ENCODE assay signal across 1 cellular context in the genomic region with DNA sequence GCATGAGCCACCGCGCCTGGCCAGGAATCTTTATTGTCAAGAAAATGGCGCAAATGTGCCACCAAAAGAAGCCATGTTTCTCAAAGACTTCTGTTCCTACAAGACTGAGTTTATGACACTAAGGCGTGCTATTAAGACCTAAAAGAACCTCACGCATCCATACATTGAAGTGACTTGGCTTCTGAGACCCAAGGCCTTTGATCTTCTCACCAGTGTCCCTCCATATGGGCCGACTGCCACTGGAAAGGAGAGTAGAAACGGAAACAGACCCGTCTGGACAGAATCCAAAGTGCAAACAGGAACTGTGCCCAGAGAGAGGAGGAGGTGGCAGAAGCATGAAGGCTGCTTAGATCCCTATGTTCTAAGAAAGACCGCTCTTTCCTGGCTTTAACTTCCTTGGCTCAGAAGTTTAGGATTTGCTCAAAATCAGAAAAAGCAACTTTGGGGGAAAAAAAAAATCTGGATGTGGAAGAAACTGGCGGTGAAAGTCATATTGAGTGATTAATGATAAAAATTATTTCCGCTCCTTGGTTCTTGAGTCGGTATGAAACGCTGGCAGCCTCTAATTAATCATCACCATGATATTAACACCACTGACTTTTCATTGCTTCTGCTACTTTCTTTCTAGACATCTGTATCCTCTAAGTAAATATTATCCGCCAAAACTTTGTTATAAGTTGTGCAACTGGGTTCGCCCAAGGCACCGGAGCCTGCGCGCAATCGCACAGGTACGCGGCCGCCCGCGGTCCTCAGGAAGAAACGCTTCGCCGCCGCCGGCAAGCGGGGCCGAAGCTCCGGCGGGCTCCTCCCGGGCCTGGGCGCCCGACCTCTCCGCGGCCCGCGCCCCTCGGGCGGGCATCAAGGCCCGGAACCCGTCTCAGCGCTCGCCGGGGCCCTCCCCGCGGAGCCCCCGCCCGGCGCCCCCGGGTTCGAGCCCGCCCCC.
TF ChIP-seq lines count a peak whose summit lies in the region.

No MANE protein-coding gene starts in this region.

TF ChIP-seq in GM12878, 131 proteins besides CTCF, POLR2A, EP300 and RAD21 (continued from another document):
- TF ChIP-seq, protein P1, sequence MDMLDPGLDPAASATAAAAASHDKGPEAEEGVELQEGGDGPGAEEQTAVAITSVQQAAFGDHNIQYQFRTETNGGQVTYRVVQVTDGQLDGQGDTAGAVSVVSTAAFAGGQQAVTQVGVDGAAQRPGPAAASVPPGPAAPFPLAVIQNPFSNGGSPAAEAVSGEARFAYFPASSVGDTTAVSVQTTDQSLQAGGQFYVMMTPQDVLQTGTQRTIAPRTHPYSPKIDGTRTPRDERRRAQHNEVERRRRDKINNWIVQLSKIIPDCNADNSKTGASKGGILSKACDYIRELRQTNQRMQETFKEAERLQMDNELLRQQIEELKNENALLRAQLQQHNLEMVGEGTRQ (IDR thresholded peaks at IDR 0.05; ENCODE audit: borderline replicate concordance, low read depth, low read length): no peak
- TF ChIP-seq, protein P2, sequence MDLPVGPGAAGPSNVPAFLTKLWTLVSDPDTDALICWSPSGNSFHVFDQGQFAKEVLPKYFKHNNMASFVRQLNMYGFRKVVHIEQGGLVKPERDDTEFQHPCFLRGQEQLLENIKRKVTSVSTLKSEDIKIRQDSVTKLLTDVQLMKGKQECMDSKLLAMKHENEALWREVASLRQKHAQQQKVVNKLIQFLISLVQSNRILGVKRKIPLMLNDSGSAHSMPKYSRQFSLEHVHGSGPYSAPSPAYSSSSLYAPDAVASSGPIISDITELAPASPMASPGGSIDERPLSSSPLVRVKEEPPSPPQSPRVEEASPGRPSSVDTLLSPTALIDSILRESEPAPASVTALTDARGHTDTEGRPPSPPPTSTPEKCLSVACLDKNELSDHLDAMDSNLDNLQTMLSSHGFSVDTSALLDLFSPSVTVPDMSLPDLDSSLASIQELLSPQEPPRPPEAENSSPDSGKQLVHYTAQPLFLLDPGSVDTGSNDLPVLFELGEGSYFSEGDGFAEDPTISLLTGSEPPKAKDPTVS (IDR thresholded peaks at IDR 0.05; ENCODE audit: low read depth, low read length): no peak
- peak; percentile 50; the same call in 1 of the 2 replicates for TF ChIP-seq YY1 (IDR thresholded peaks at IDR 0.05; ENCODE audit: low read depth, low read length)
- TF ChIP-seq, protein P3, sequence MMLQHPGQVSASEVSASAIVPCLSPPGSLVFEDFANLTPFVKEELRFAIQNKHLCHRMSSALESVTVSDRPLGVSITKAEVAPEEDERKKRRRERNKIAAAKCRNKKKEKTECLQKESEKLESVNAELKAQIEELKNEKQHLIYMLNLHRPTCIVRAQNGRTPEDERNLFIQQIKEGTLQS (IDR thresholded peaks at IDR 0.05; ENCODE audit: borderline replicate concordance, extremely low read depth, low read depth, low read length): no peak
- no peak for TF ChIP-seq CBX5 (IDR thresholded peaks at IDR 0.05; ENCODE audit: low read depth)
- TF ChIP-seq, protein P4, sequence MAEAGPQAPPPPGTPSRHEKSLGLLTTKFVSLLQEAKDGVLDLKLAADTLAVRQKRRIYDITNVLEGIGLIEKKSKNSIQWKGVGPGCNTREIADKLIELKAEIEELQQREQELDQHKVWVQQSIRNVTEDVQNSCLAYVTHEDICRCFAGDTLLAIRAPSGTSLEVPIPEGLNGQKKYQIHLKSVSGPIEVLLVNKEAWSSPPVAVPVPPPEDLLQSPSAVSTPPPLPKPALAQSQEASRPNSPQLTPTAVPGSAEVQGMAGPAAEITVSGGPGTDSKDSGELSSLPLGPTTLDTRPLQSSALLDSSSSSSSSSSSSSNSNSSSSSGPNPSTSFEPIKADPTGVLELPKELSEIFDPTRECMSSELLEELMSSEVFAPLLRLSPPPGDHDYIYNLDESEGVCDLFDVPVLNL (IDR thresholded peaks at IDR 0.05; ENCODE audit: low read depth, low read length): no peak
- TF ChIP-seq BMI1 (IDR thresholded peaks at IDR 0.05; ENCODE audit: borderline replicate concordance): no peak
- TF ChIP-seq, protein P5, sequence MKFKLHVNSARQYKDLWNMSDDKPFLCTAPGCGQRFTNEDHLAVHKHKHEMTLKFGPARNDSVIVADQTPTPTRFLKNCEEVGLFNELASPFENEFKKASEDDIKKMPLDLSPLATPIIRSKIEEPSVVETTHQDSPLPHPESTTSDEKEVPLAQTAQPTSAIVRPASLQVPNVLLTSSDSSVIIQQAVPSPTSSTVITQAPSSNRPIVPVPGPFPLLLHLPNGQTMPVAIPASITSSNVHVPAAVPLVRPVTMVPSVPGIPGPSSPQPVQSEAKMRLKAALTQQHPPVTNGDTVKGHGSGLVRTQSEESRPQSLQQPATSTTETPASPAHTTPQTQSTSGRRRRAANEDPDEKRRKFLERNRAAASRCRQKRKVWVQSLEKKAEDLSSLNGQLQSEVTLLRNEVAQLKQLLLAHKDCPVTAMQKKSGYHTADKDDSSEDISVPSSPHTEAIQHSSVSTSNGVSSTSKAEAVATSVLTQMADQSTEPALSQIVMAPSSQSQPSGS (IDR thresholded peaks at IDR 0.05; ENCODE audit: low read length): 0 out of 2 replicates have a peak, but pooled peaks have one; percentile 10
- TF ChIP-seq ZSCAN29 (IDR thresholded peaks at IDR 0.05): no peak
- no peak for TF ChIP-seq NFXL1 (IDR thresholded peaks at IDR 0.05; ENCODE audit: borderline replicate concordance)
- no peak for TF ChIP-seq ETV6 (conservative IDR thresholded peaks at IDR 0.05 in 1 of 2, IDR thresholded peaks at IDR 0.05 in 1 of 2; ENCODE audit: borderline replicate concordance in 1 of 2, low read depth in 1 of 2)
- TF ChIP-seq TBL1XR1 (IDR thresholded peaks at IDR 0.05; ENCODE audit: low read depth, low read length): no peak
- TF ChIP-seq HCFC1 (IDR thresholded peaks at IDR 0.05; ENCODE audit: low read length): no peak
- no peak for TF ChIP-seq MYB (IDR thresholded peaks at IDR 0.05; ENCODE audit: borderline replicate concordance, low read depth, low read length)
- TF ChIP-seq SUPT20H (IDR thresholded peaks at IDR 0.05; ENCODE audit: borderline replicate concordance, control insufficient read depth, low read depth, low read length): no peak
- no peak for TF ChIP-seq SIN3A (IDR thresholded peaks at IDR 0.05; ENCODE audit: low read depth, low read length)
- TF ChIP-seq POLR2AphosphoS5 (IDR thresholded peaks at IDR 0.05; ENCODE audit: low read length): peak; percentile 39; the same call in 1 of the 2 replicates
- no peak for TF ChIP-seq SMAD1 (IDR thresholded peaks at IDR 0.05; ENCODE audit: low read depth, partially characterized antibody)
- no peak for TF ChIP-seq ZNF207 (IDR thresholded peaks at IDR 0.05; ENCODE audit: borderline replicate concordance)
- no peak for TF ChIP-seq CBX3 (IDR thresholded peaks at IDR 0.05; ENCODE audit: borderline replicate concordance, low read depth)
- TF ChIP-seq RB1 (IDR thresholded peaks at IDR 0.05; ENCODE audit: borderline replicate concordance): no peak
- peak; percentile 40; the same call in 1 of the 2 replicates for TF ChIP-seq EED (IDR thresholded peaks at IDR 0.05; ENCODE audit: low read depth)
- TF ChIP-seq, protein P6, sequence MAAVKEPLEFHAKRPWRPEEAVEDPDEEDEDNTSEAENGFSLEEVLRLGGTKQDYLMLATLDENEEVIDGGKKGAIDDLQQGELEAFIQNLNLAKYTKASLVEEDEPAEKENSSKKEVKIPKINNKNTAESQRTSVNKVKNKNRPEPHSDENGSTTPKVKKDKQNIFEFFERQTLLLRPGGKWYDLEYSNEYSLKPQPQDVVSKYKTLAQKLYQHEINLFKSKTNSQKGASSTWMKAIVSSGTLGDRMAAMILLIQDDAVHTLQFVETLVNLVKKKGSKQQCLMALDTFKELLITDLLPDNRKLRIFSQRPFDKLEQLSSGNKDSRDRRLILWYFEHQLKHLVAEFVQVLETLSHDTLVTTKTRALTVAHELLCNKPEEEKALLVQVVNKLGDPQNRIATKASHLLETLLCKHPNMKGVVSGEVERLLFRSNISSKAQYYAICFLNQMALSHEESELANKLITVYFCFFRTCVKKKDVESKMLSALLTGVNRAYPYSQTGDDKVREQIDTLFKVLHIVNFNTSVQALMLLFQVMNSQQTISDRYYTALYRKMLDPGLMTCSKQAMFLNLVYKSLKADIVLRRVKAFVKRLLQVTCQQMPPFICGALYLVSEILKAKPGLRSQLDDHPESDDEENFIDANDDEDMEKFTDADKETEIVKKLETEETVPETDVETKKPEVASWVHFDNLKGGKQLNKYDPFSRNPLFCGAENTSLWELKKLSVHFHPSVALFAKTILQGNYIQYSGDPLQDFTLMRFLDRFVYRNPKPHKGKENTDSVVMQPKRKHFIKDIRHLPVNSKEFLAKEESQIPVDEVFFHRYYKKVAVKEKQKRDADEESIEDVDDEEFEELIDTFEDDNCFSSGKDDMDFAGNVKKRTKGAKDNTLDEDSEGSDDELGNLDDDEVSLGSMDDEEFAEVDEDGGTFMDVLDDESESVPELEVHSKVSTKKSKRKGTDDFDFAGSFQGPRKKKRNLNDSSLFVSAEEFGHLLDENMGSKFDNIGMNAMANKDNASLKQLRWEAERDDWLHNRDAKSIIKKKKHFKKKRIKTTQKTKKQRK (IDR thresholded peaks at IDR 0.05; ENCODE audit: low read depth, low read length): no peak
- TF ChIP-seq CREM (IDR thresholded peaks at IDR 0.05; ENCODE audit: low read depth): no peak
- peak; percentile 45 to 61; a peak in 3 of 4 replicates for TF ChIP-seq IKZF2 (IDR thresholded peaks at IDR 0.05)
- TF ChIP-seq CBFB (IDR thresholded peaks at IDR 0.05; ENCODE audit: low read depth): no peak
- TF ChIP-seq, protein P7, sequence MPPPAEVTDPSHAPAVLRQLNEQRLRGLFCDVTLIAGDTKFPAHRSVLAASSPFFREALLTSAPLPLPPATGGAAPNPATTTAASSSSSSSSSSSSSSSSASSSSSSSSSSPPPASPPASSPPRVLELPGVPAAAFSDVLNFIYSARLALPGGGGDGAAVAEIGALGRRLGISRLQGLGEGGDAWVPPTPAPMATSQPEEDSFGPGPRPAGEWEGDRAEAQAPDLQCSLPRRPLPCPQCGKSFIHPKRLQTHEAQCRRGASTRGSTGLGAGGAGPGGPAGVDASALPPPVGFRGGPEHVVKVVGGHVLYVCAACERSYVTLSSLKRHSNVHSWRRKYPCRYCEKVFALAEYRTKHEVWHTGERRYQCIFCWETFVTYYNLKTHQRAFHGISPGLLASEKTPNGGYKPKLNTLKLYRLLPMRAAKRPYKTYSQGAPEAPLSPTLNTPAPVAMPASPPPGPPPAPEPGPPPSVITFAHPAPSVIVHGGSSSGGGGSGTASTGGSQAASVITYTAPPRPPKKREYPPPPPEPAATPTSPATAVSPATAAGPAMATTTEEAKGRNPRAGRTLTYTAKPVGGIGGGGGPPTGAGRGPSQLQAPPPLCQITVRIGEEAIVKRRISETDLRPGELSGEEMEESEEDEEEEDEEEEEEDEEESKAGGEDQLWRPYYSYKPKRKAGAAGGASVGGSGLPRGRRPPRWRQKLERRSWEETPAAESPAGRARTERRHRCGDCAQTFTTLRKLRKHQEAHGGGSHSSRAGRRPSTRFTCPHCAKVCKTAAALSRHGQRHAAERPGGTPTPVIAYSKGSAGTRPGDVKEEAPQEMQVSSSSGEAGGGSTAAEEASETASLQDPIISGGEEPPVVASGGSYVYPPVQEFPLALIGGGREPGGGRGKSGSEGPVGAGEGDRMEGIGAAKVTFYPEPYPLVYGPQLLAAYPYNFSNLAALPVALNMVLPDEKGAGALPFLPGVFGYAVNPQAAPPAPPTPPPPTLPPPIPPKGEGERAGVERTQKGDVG (CRISPR knock-in tag; IDR thresholded peaks at IDR 0.05): no peak
- TF ChIP-seq, protein P8, sequence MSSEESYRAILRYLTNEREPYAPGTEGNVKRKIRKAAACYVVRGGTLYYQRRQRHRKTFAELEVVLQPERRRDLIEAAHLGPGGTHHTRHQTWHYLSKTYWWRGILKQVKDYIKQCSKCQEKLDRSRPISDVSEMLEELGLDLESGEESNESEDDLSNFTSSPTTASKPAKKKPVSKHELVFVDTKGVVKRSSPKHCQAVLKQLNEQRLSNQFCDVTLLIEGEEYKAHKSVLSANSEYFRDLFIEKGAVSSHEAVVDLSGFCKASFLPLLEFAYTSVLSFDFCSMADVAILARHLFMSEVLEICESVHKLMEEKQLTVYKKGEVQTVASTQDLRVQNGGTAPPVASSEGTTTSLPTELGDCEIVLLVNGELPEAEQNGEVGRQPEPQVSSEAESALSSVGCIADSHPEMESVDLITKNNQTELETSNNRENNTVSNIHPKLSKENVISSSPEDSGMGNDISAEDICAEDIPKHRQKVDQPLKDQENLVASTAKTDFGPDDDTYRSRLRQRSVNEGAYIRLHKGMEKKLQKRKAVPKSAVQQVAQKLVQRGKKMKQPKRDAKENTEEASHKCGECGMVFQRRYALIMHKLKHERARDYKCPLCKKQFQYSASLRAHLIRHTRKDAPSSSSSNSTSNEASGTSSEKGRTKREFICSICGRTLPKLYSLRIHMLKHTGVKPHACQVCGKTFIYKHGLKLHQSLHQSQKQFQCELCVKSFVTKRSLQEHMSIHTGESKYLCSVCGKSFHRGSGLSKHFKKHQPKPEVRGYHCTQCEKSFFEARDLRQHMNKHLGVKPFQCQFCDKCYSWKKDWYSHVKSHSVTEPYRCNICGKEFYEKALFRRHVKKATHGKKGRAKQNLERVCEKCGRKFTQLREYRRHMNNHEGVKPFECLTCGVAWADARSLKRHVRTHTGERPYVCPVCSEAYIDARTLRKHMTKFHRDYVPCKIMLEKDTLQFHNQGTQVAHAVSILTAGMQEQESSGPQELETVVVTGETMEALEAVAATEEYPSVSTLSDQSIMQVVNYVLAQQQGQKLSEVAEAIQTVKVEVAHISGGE (CRISPR knock-in tag; IDR thresholded peaks at IDR 0.05): no peak
- TF ChIP-seq, protein P9, sequence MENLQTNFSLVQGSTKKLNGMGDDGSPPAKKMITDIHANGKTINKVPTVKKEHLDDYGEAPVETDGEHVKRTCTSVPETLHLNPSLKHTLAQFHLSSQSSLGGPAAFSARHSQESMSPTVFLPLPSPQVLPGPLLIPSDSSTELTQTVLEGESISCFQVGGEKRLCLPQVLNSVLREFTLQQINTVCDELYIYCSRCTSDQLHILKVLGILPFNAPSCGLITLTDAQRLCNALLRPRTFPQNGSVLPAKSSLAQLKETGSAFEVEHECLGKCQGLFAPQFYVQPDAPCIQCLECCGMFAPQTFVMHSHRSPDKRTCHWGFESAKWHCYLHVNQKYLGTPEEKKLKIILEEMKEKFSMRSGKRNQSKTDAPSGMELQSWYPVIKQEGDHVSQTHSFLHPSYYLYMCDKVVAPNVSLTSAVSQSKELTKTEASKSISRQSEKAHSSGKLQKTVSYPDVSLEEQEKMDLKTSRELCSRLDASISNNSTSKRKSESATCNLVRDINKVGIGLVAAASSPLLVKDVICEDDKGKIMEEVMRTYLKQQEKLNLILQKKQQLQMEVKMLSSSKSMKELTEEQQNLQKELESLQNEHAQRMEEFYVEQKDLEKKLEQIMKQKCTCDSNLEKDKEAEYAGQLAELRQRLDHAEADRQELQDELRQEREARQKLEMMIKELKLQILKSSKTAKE (IDR thresholded peaks at IDR 0.05; ENCODE audit: low read depth, poor library complexity, severe bottlenecking): peak; percentile 35
- no peak for TF ChIP-seq ZNF217 (IDR thresholded peaks at IDR 0.05)
